In genomic region chr3:138653567-138653966, GRCh38 we compare ENCODE assay signal across 27 cellular contexts.
"Had no signal": no experiment of that assay in that cellular context is flagged by ENCODE, and none has a peak within 500 bp of the region (broad histone marks: within the 10 kb centered on the region; RNA-seq: fewer than 3 reads in every experiment).

No MANE protein-coding gene starts in this region.

- H3K36me3 ChIP-seq: colonic mucosa had no signal

- FAIRE-seq: islet of Langerhans had no signal

- H3K27ac ChIP-seq: adrenal gland, cardiac muscle cell, colonic mucosa, dorsolateral prefrontal cortex, gastrocnemius medialis, left lung, right atrium auricular region, spleen, suprapubic skin, tibial artery had no signal

- DNase-seq: activated CD4-positive, alpha-beta memory T cell treated with anti-CD3 and anti-CD28 coated beads for 36 hours; activated CD8-positive, alpha-beta memory T cell treated with anti-CD3 and anti-CD28 coated beads, Interleukin-2, amount 50 U/mL, for 4 hours; activated effector memory CD4-positive, alpha-beta T cell treated with anti-CD3 and anti-CD28 coated beads, Interleukin-2, amount 50 U/mL, for 16 hours; activated naive CD4-positive, alpha-beta T cell treated with anti-CD3 and anti-CD28 coated beads for 36 hours; activated naive CD8-positive, alpha-beta T cell treated with anti-CD3 and anti-CD28 coated beads for 36 hours; activated T-cell treated with anti-CD3 and anti-CD28 coated beads, Interleukin-2, amount 50 U/mL, for 1 hour; aorta; cerebellar nuclear complex; colonic mucosa; dorsolateral prefrontal cortex; effector memory CD4-positive, alpha-beta T cell; gastrocnemius medialis; glutamatergic neuron; left lung; spleen; stimulated activated naive CD4-positive, alpha-beta T cell; T-helper 2 cell had no signal

- H3K4me1 ChIP-seq: adrenal gland, colonic mucosa, gastrocnemius medialis, left lung, right atrium auricular region, spleen, suprapubic skin, tibial artery had no signal

- H3K4me3 ChIP-seq: adrenal gland, cardiac muscle cell, colonic mucosa, dorsolateral prefrontal cortex, gastrocnemius medialis, left lung, lung, mucosa of descending colon, right atrium auricular region, spleen, suprapubic skin, tibial artery had no signal

- H3K9me3 ChIP-seq: adrenal gland, colonic mucosa, gastrocnemius medialis, right atrium auricular region, suprapubic skin, tibial artery had no signal

- ATAC-seq: gastrocnemius medialis; left lung; mucosa of descending colon; natural killer cell treated with Interleukin-12 subunit alpha and Interleukin-12 subunit beta and Interleukin-15 and Interleukin-18, amount 100 ng/mL, for 72 hours; WTC11 had no signal

- H3K27me3 ChIP-seq: adrenal gland, cardiac muscle cell, colonic mucosa, dorsolateral prefrontal cortex, gastrocnemius medialis, left lung, right atrium auricular region, spleen, suprapubic skin, tibial artery had no signal
